In genomic region chr21:17786219-17787181, GRCh38 we compare ENCODE assay signal across 15 cellular contexts. TPM values are rescaled to one million over a fixed set of nuclear protein-coding genes. Genes with fewer than 3 reads are reported as not detected.
DNase-seq lines count a peak whose midpoint lies in the region; ATAC-seq and TF ChIP-seq lines count a peak whose summit lies in the region.
"Had no signal": no experiment of that assay in that cellular context is flagged by ENCODE, and none has a peak within 500 bp of the region (broad histone marks: within the 10 kb centered on the region; RNA-seq: fewer than 3 reads in every experiment).

No MANE protein-coding gene starts in this region.

- DNase-seq in NCI-H146 (lab: John Stamatoyannopoulos, UW) = peak; percentile 0
- DNase-seq in NCI-H146 treated with DMSO at 0.1 percent for 48 hours (lab: John Stamatoyannopoulos, UW; ENCODE audit: unreplicated experiment) = no peak
- peak; percentile 7 for DNase-seq in HuH-7.5 (ENCODE audit: low spot score)
- DNase-seq in activated CD4-positive, alpha-beta memory T cell treated with anti-CD3 and anti-CD28 coated beads for 36 hours = peak; percentile 53
- no peak for DNase-seq in mucosa of descending colon
- DNase-seq in OCI-LY7 (ENCODE audit: low spot score) = no peak
- no peak for DNase-seq in stimulated activated CD4-positive, alpha-beta T cell treated with anti-CD3 and anti-CD28 coated beads, Interleukin-4, amount 100 ng/mL, for 24 hours
- DNase-seq: dermis blood vessel endothelial cell; DMS 273 treated with DMSO at 0.1 percent for 48 hours; Kasumi-1; mesendoderm; stimulated activated CD4-positive, alpha-beta T cell treated with anti-CD3 and anti-CD28 coated beads, Interleukin-12 subunit alpha, Interleukin-12 subunit beta, amount 100 ng/mL, for 4 hours; thyroid gland had no signal

- H3K27ac Mint-ChIP-seq in activated CD4-positive, alpha-beta memory T cell treated with anti-CD3 and anti-CD28 coated beads for 36 hours = peak overlapping the region; percentile 84

- peaks cover 96% of the 10 kb centered on the region for H3K4me1 Mint-ChIP-seq in activated CD4-positive, alpha-beta memory T cell treated with anti-CD3 and anti-CD28 coated beads for 36 hours (ENCODE audit: low read depth)

- H3K79me2 ChIP-seq in OCI-LY7 (ENCODE audit: insufficient read depth, low read depth, low read length) = no peaks in the 10 kb centered on the region
- H3K79me2 ChIP-seq: parathyroid adenoma had no signal

- no peak overlapping the region for H3K4me3 Mint-ChIP-seq in activated CD4-positive, alpha-beta memory T cell treated with anti-CD3 and anti-CD28 coated beads for 36 hours

- no peaks in the 10 kb centered on the region for H3K27me3 Mint-ChIP-seq in activated CD4-positive, alpha-beta memory T cell treated with anti-CD3 and anti-CD28 coated beads for 36 hours

- no peaks in the 10 kb centered on the region for H4K20me1 ChIP-seq in OCI-LY7 (ENCODE audit: insufficient read depth, low read length)

- H3K9me2 ChIP-seq in OCI-LY7 (ENCODE audit: insufficient read depth, low read length) = no peaks in the 10 kb centered on the region

- H3K9me3 ChIP-seq in mucosa of descending colon (no peaks in the 10 kb centered on the region), OCI-LY7 (ENCODE audit: low read length) (peaks cover 13% of the 10 kb centered on the region)
- H3K9me3 ChIP-seq: thyroid gland had no signal

- H3K4me2 ChIP-seq in OCI-LY7 (ENCODE audit: low read length) = no peak overlapping the region

- no peaks in the 10 kb centered on the region for H3K9me3 Mint-ChIP-seq in activated CD4-positive, alpha-beta memory T cell treated with anti-CD3 and anti-CD28 coated beads for 36 hours

- TF ChIP-seq CTCF in mucosa of descending colon (IDR thresholded peaks at IDR 0.05) (no peak), OCI-LY7 (conservative IDR thresholded peaks at IDR 0.05; ENCODE audit: low read length) (no peak)

- H3K36me3 ChIP-seq in mucosa of descending colon (ENCODE audit: low read depth) (no peaks in the 10 kb centered on the region), OCI-LY7 (ENCODE audit: insufficient read depth, low read length) (peaks cover 62% of the 10 kb centered on the region)

- H3K4me1 ChIP-seq in mucosa of descending colon (ENCODE audit: low read depth) (no peaks in the 10 kb centered on the region), OCI-LY7 (ENCODE audit: insufficient read depth, low read length, poor library complexity, severe bottlenecking) (peaks cover 54% of the 10 kb centered on the region)
- H3K4me1 ChIP-seq: parathyroid adenoma, thyroid gland had no signal

- no TSS peak for BruUV-seq in OCI-LY7 (replicated peaks; lab: Mats Ljungman, UMichigan)

- CTCF ChIA-PET in activated CD4-positive, alpha-beta memory T cell treated with anti-CD3 and anti-CD28 coated beads for 36 hours (lab: Charles Lee) = no interaction called here
- CTCF ChIA-PET in OCI-LY7 (lab: Charles Lee; ENCODE audit: unreplicated experiment) = no interaction called here

- no peak overlapping the region for H3K27ac ChIP-seq in OCI-LY7 (ENCODE audit: low read depth, low read length, poor library complexity, severe bottlenecking)
- H3K27ac ChIP-seq: parathyroid adenoma, thyroid gland had no signal

- POLR2A ChIA-PET in activated CD4-positive, alpha-beta memory T cell treated with anti-CD3 and anti-CD28 coated beads for 36 hours (lab: Charles Lee) = no interaction called here
- POLR2A ChIA-PET in OCI-LY7 (lab: Charles Lee) = no interaction called here

- peaks cover 36% of the 10 kb centered on the region for H3K36me3 Mint-ChIP-seq in activated CD4-positive, alpha-beta memory T cell treated with anti-CD3 and anti-CD28 coated beads for 36 hours

- intact Hi-C loops in activated CD4-positive, alpha-beta memory T cell treated with anti-CD3 and anti-CD28 coated beads for 36 hours (cut with micrococcal nuclease) = no loop called here
- intact Hi-C loops in mucosa of descending colon (cut with DNase I, micrococcal nuclease) = no loop called here
- intact Hi-C loops in OCI-LY7 (cut with micrococcal nuclease; ENCODE audit: unreplicated experiment) = no loop called here

- H3K4me3 ChIP-seq in mucosa of descending colon (no peak overlapping the region), OCI-LY7 (ENCODE audit: low read depth, low read length, poor library complexity, severe bottlenecking) (no peak overlapping the region)
- H3K4me3 ChIP-seq: thyroid gland had no signal

- peak; percentile 25 for ATAC-seq in mucosa of descending colon
- ATAC-seq in HG03159 (IDR thresholded peaks at IDR 0.05; ENCODE audit: unreplicated experiment) = no peak

- H2AFZ ChIP-seq in OCI-LY7 (ENCODE audit: low read length) = no peak overlapping the region
- H2AFZ ChIP-seq: parathyroid adenoma had no signal

RNA-seq across cellular contexts. Expression of gene C21orf91, which starts 32.7 kb away (rescaled TPM):
- 10 to 100 TPM; 23.6 to 24.1 TPM for total RNA-seq in activated CD4-positive, alpha-beta memory T cell treated with anti-CD3 and anti-CD28 coated beads for 36 hours
- total RNA-seq in mucosa of descending colon (10 to 100 TPM in 1 of 3 donors, 1 to 10 TPM in 2; 8.0 to 12.8 (median 8.0) TPM), OCI-LY7 (2022) (32.8 and 36.5 TPM in 2 replicates)
- total RNA-seq in OCI-LY7 (2014; rRNA removed; shearing (Covaris generic)) = 13.8 and 15.8 TPM in 2 replicates

Comparison
In these comparisons a context has a peak if more than half of its experiments do, and no peak if none do; other contexts are left out.
1. DNase-seq: peak in NCI-H146 (single experiment), HuH-7.5 (single experiment) and activated CD4-positive, alpha-beta memory T cell treated with anti-CD3 and anti-CD28 coated beads for 36 hours (single experiment); none in NCI-H146 treated with DMSO at 0.1 percent for 48 hours (single experiment), mucosa of descending colon (0 of 3), OCI-LY7 (single experiment) and stimulated activated CD4-positive, alpha-beta T cell treated with anti-CD3 and anti-CD28 coated beads, Interleukin-4, amount 100 ng/mL, for 24 hours (single experiment).